8 cellular contexts compared by ENCODE assay signal in the genomic region with DNA sequence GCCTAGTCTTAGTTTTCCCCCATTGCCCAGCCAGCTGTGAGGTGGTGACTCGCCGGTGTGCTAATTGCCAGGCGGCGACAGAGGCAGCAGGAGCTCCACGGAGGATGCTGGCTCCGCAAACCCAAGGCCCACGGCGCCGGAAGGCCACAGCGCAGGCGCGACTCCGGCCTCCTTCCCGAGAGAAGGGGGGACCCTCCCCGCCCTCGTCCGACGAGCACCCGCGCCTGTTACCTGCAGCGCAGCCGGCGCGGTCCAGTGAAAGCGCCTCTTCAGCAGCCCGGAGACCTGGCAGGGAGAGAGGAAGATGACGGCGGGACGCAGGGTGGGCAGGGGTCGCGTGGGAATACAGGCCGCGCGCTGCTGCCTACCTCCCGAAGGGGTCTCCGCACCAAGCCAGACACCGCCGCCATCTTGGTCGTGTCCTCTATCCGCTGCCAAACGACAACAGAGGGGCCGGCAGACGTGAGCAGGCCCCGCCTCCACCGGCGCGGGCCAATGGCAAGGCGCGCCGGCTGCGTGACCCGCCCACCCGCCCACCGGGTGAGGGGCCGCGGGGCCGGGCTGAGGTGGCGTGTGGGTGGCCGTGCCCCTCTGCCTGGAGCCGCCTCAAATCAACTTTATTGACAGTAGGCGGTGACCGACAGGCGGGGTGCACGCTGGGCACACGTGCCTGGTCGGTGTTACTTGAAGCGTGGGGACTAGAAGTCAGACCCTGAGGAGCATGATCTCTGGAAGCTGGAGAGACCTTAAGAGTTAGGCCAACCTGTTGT. TPM values are rescaled to one million over a fixed set of nuclear protein-coding genes. Genes with fewer than 3 reads are reported as not detected.
DNase-seq lines count a peak whose midpoint lies in the region; ATAC-seq and TF ChIP-seq lines count a peak whose summit lies in the region.

Gene PDHB, minus strand, starts transcription at position 433 of the 770 bp plus-strand sequence. Its CDS starts 23 bp downstream, at position 410.

- peak within 1 kb of the TSS; percentile 87 to 98 (median 91) for H3K4me3 Mint-ChIP-seq in nephron

- TF ChIP-seq CTCF in fibroblast of pulmonary artery (IDR thresholded peaks at IDR 0.05; ENCODE audit: low read length, missing control alignments) (no peak), nephron (IDR thresholded peaks at IDR 0.05; ENCODE audit: unreplicated experiment in 3 of 3) (no peak)

- TF ChIP-seq POLR2A in Raji (IDR thresholded peaks at IDR 0.05; ENCODE audit: insufficient read depth, low read depth, low read length) = peak; percentile 93

- no peaks in the 10 kb centered on the region for H3K27me3 Mint-ChIP-seq in nephron (ENCODE audit: low read depth)

- peak; percentile 96 for ATAC-seq in stimulated activated naive CD8-positive, alpha-beta T cell treated with anti-CD3 and anti-CD28 coated beads, Interleukin-15, Interleukin-2, amounts not matched to agents 100 U/mL and 50 U/mL, for 24 hours

- peak; percentile 89 for DNase-seq in EL
- peak; percentile 60 for DNase-seq in GOT3 (lab: John Stamatoyannopoulos, UW)
- DNase-seq in LHCN-M2 (ENCODE audit: low read depth) = peak; percentile 87
- peak; percentile 83 for DNase-seq in activated T-helper 9 cell treated with anti-CD3 and anti-CD28 coated beads, Interleukin-2, amount 50 U/mL, for 16 hours (ENCODE audit: low read depth)
- DNase-seq in fibroblast of pulmonary artery (ENCODE audit: low read depth) = peak; percentile 88
- DNase-seq in stimulated activated naive CD8-positive, alpha-beta T cell treated with anti-CD3 and anti-CD28 coated beads, Interleukin-15, Interleukin-2, amounts not matched to agents 100 U/mL and 50 U/mL, for 24 hours = peak; percentile 89

- H3K36me3 Mint-ChIP-seq in nephron (ENCODE audit: low read depth) = peaks cover 28% of the 10 kb centered on the region

- peak within 1 kb of the TSS; percentile 47 to 93 (median 93) for H3K27ac Mint-ChIP-seq in nephron

- peak within 1 kb of the TSS; percentile 86 for H3K4me3 ChIP-seq in fibroblast of pulmonary artery (replicated peaks; ENCODE audit: low read depth, low read length)

- H3K4me1 Mint-ChIP-seq in nephron = peaks cover 37% of the 10 kb centered on the region

- no peaks in the 10 kb centered on the region for H3K9me3 Mint-ChIP-seq in nephron

RNA-seq across cellular contexts. Expression of gene PDHB, which starts in this region (rescaled TPM):
- total RNA-seq in LHCN-M2 (2014; rRNA removed) = 111 and 150 TPM in 2 replicates
- polyA plus RNA-seq in LHCN-M2 (2012) = 95.0 TPM

Comparison
In these comparisons a context has a peak if more than half of its experiments do, and no peak if none do; other contexts are left out.
1. Peak in every context shown above with its lines: DNase-seq, ATAC-seq and H3K4me3 ChIP-seq.